In the genomic region with DNA sequence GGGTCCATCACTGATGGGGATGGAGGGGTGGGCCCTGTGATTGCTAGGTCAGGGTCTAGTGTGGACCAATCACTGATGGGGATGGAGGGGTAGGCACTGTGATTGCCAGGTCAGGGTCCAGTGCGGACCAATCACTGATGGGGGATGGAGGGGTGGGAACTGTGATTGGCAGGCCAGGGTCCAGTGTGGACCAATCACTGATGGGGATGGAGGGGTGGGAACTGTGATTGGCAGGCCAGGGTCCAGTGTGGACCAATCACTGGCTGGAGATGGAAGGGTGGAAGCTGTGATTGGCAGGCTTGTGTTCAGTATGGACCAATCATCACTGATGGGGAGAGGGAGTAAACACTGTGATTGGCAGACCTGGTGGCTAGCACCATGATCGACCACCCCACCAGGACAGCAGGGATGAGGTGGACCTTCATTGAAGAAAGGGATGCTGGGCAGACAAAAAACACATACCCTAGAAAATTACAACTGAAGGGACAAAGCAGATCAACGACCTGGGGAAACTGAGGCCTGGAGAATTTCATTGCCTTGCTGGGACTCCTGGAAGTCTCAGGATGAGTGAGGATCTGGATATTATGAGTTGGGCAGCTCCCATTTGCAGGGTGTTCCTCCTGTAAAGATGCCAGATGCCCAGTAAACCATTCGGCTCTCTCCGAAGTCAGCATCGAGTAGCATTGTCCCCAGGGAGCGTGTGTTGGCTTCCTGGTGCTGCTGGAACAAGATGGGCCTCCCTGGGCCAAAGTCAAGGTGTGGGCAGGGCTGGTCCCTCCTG, we compare ENCODE assay signal across 34 cellular contexts. TPM values are rescaled to one million over a fixed set of nuclear protein-coding genes. Genes with fewer than 3 reads are reported as not detected.
DNase-seq lines count a peak whose midpoint lies in the region; ATAC-seq, FAIRE-seq and TF ChIP-seq lines count a peak whose summit lies in the region.
"Had no signal": no experiment of that assay in that cellular context is flagged by ENCODE, and none has a peak within 500 bp of the region (broad histone marks: within the 10 kb centered on the region; RNA-seq: fewer than 3 reads in every experiment).

No MANE protein-coding gene starts in this region.

- peaks cover 12% of the 10 kb centered on the region for H3K27me3 Mint-ChIP-seq in astrocyte (ENCODE audit: low read depth, unreplicated experiment)
- H3K27me3 Mint-ChIP-seq: IgD-negative memory B cell, T-helper 17 cell, type B pancreatic cell had no signal

- no peak overlapping the region for H2AFZ ChIP-seq in astrocyte (ENCODE audit: low read depth, low read length)
- H2AFZ ChIP-seq: GM23338 had no signal

- H3K9ac ChIP-seq in astrocyte (ENCODE audit: low read length), result no peak overlapping the region

- H3K27me3 ChIP-seq in astrocyte (ENCODE audit: insufficient read depth, low read length) (no peaks in the 10 kb centered on the region), psoas muscle (ENCODE audit: insufficient read depth in 3 of 3, low read length in 2 of 3) (no peaks in the 10 kb centered on the region), brain microvascular endothelial cell (replicated peaks) (no peaks in the 10 kb centered on the region)
- H3K27me3 ChIP-seq: ovary, right atrium auricular region had no signal

- intact Hi-C loops in psoas muscle (cut with DNase I), result loop anchor here in 1 of 2 donors (5.0 kb wide), 1 partner anchor 38 kb away; no protein-coding TSS in a partner anchor

- H3K9me3 ChIP-seq in astrocyte (ENCODE audit: insufficient read depth, low read depth, low read length) (peaks cover 1% of the 10 kb centered on the region), psoas muscle (peaks cover 4% of the 10 kb centered on the region)
- H3K9me3 ChIP-seq: ovary had no signal

- H3K4me1 Mint-ChIP-seq in astrocyte (ENCODE audit: low read depth, unreplicated experiment), result no peaks in the 10 kb centered on the region
- H3K4me1 Mint-ChIP-seq: GM23338, T-helper 17 cell had no signal

- H3K36me3 Mint-ChIP-seq in astrocyte (ENCODE audit: low read depth, unreplicated experiment), result peaks cover 2% of the 10 kb centered on the region
- H3K36me3 Mint-ChIP-seq: IgD-negative memory B cell, type B pancreatic cell had no signal

- peaks cover 6% of the 10 kb centered on the region for H3K4me1 ChIP-seq in astrocyte (ENCODE audit: insufficient read depth, low read length)
- H3K4me1 ChIP-seq in psoas muscle, result peaks cover 7% of the 10 kb centered on the region
- H3K4me1 ChIP-seq: right atrium auricular region, spleen had no signal

- DNase-seq in GM12865 (ENCODE audit: low read depth) (peak; percentile 32), astrocyte (ENCODE audit: low read depth) (no peak), psoas muscle (no peak), brain microvascular endothelial cell (no peak), GM13977 (ENCODE audit: low spot score) (no peak), NCI-H187 (lab: John Stamatoyannopoulos, UW) (no peak)
- DNase-seq in Jurkat, Clone E6-1 (ENCODE audit: low read depth, low spot score), result peak; percentile 39
- DNase-seq: activated CD4-positive, alpha-beta T cell treated with anti-CD3 and anti-CD28 coated beads for 4 hours; activated gamma-delta T cell; activated T-cell treated with anti-CD3 and anti-CD28 coated beads for 4 hours; Calu3; effector CD4-positive, alpha-beta T cell; midbrain; naive thymus-derived CD8-positive, alpha-beta T cell; NCI-H1105; NCI-H1930; NCI-H2227 treated with DMSO at 0.1 percent for 48 hours; ovary; RPMI8226; spleen; T-helper 17 cell had no signal

- H3K36me3 ChIP-seq in astrocyte (ENCODE audit: insufficient read depth, low read length) (no peaks in the 10 kb centered on the region), psoas muscle (ENCODE audit: insufficient read depth in 1 of 2, low read depth in 1 of 2) (no peaks in the 10 kb centered on the region), brain microvascular endothelial cell (replicated peaks) (no peaks in the 10 kb centered on the region)
- H3K36me3 ChIP-seq: ovary, right atrium auricular region, spleen had no signal

- H4K20me1 ChIP-seq in astrocyte (ENCODE audit: insufficient read depth, low read length), result no peaks in the 10 kb centered on the region

- H3K4me3 Mint-ChIP-seq in astrocyte (ENCODE audit: unreplicated experiment), result no peak overlapping the region
- H3K4me3 Mint-ChIP-seq: CD14-positive monocyte; GM23338; IgD-negative memory B cell; naive thymus-derived CD8-positive, alpha-beta T cell; type B pancreatic cell had no signal

- TF ChIP-seq CTCF in GM12865 (IDR thresholded peaks at IDR 0.05; ENCODE audit: insufficient read depth, low read depth, low read length, missing control alignments) (no peak), astrocyte (IDR thresholded peaks at IDR 0.05; ENCODE audit: insufficient read depth, low read depth, low read length) (no peak), psoas muscle (IDR thresholded peaks at IDR 0.05) (no peak), brain microvascular endothelial cell (IDR thresholded peaks at IDR 0.05; ENCODE audit: low read depth, low read length, missing control alignments) (no peak), GM13977 (IDR thresholded peaks at IDR 0.05; ENCODE audit: extremely low read depth, insufficient read depth, missing control alignments) (no peak)

- H3K27ac Mint-ChIP-seq in astrocyte (ENCODE audit: unreplicated experiment), result no peak overlapping the region
- H3K27ac Mint-ChIP-seq: GM23338, IgD-negative memory B cell, T-helper 17 cell had no signal

- no peaks in the 10 kb centered on the region for H3K79me2 ChIP-seq in astrocyte (ENCODE audit: insufficient read depth, low read length)

- peaks cover 12% of the 10 kb centered on the region for H3K9me3 Mint-ChIP-seq in astrocyte (ENCODE audit: unreplicated experiment)

- peak; percentile 65 for FAIRE-seq in astrocyte (lab: Jason Lieb, UNC)
- FAIRE-seq: keratinocyte had no signal

- WGBS in psoas muscle, 3 donors, result 58 to 69% (median 60%) methylated on average over 7 of the region's 7 CpGs

- no peak overlapping the region for H3K4me3 ChIP-seq in GM12865 (ENCODE audit: low read depth, low read length)
- no peak overlapping the region for H3K4me3 ChIP-seq in Jurkat, Clone E6-1 (ENCODE audit: low read length)
- H3K4me3 ChIP-seq in astrocyte (ENCODE audit: insufficient read depth, low read depth, low read length), result no peak overlapping the region
- H3K4me3 ChIP-seq in psoas muscle, result no peak overlapping the region
- no peak overlapping the region for H3K4me3 ChIP-seq in brain microvascular endothelial cell (ENCODE audit: low read depth, low read length)
- H3K4me3 ChIP-seq: GM23338, ovary, right atrium auricular region, SK-N-MC, spleen had no signal

- H3K4me2 ChIP-seq in astrocyte (ENCODE audit: low read length), result no peak overlapping the region
- H3K4me2 ChIP-seq: GM23338 had no signal

- in situ Hi-C loops in brain microvascular endothelial cell (cut with HindIII; ENCODE audit: low pct_ligation_motif_present, low sequenced_read_pairs) (no loop called here), GM13977 (cut with MboI; ENCODE audit: low pct_unique_long_range_greater_than_20kb, low sequenced_read_pairs, unreplicated experiment) (no loop called here)

- no peak overlapping the region for H3K27ac ChIP-seq in astrocyte (ENCODE audit: low read depth, low read length)
- H3K27ac ChIP-seq in psoas muscle, result no peak overlapping the region
- no peak overlapping the region for H3K27ac ChIP-seq in brain microvascular endothelial cell
- H3K27ac ChIP-seq: epithelial cell of prostate, ovary, right atrium auricular region, SK-N-MC, spleen had no signal

- peak; percentile 14 to 44 (median 36) for ATAC-seq in psoas muscle
- ATAC-seq: GM23338; naive thymus-derived CD8-positive, alpha-beta T cell; T-helper 17 cell had no signal

RNA-seq across cellular contexts. Expression of a gene that starts 15.5 kb away (rescaled TPM):
- polyA plus RNA-seq in Jurkat, Clone E6-1 (2012; ENCODE audit: insufficient read depth, insufficient read length), result 0.33 TPM
- 0.16 and 0.17 TPM in 2 replicates for total RNA-seq in astrocyte
- under 1 TPM in 1 of 4 donors, not detected in 3; 0.17 TPM for total RNA-seq in psoas muscle
- polyA plus RNA-seq in psoas muscle, result not detected
- total RNA-seq: Calu3; Daoy; glomerular endothelial cell; lower leg skin; M059J; naive thymus-derived CD8-positive, alpha-beta T cell; right atrium auricular region; subcutaneous adipose tissue; T-helper 17 cell had no signal
- polyA plus RNA-seq: IgD-negative memory B cell; keratinocyte; naive thymus-derived CD8-positive, alpha-beta T cell had no signal

RNA-seq across cellular contexts. Expression of a gene that starts 47.0 kb away (rescaled TPM):
- polyA plus RNA-seq in Jurkat, Clone E6-1 (2012; ENCODE audit: insufficient read depth, insufficient read length), result 108 TPM
- total RNA-seq in astrocyte, result 52.2 and 55.4 TPM in 2 replicates
- 10 to 100 TPM; 21.1 to 38.0 (median 27.7) TPM for total RNA-seq in psoas muscle
- polyA plus RNA-seq in psoas muscle, result 10 to 100 TPM; 11.4 to 22.1 (median 19.4) TPM

RNA-seq across cellular contexts. Expression of a gene that starts 47.1 kb away (rescaled TPM):
- polyA plus RNA-seq in Jurkat, Clone E6-1 (2012; ENCODE audit: insufficient read depth, insufficient read length), result 369 TPM
- 91.4 and 97.6 TPM in 2 replicates for total RNA-seq in astrocyte
- 10 to 100 TPM; 42.2 to 89.8 (median 47.8) TPM for total RNA-seq in psoas muscle
- 100 to 1,000 TPM; 128 to 323 (median 141) TPM for polyA plus RNA-seq in psoas muscle

RNA-seq across cellular contexts. Expression of a gene that starts 51.9 kb away (rescaled TPM):
- polyA plus RNA-seq in Jurkat, Clone E6-1 (2012; ENCODE audit: insufficient read depth, insufficient read length), result 140 TPM
- total RNA-seq in astrocyte (93.4 and 105 TPM in 2 replicates), psoas muscle (100 to 1,000 TPM in 1 of 4 donors, 10 to 100 TPM in 3; 70.3 to 110 (median 92.2) TPM)
- 100 to 1,000 TPM in 2 of 3 donors, 10 to 100 TPM in 1; 83.6 to 254 (median 138) TPM for polyA plus RNA-seq in psoas muscle

Comparison
In these comparisons a context has a peak if more than half of its experiments do, and no peak if none do; other contexts are left out.
1. DNase-seq: peak in GM12865 (single experiment) and Jurkat, Clone E6-1 (single experiment); none in astrocyte (single experiment), psoas muscle (0 of 2), brain microvascular endothelial cell (single experiment), GM13977 (single experiment) and NCI-H187 (0 of 2).